Comparison of ENCODE assay signal across 8 cellular contexts in genomic region chr19:6279931-6280591, GRCh38. TPM values are rescaled to one million over a fixed set of nuclear protein-coding genes. Genes with fewer than 3 reads are reported as not detected.
DNase-seq lines count a peak whose midpoint lies in the region; ATAC-seq and TF ChIP-seq lines count a peak whose summit lies in the region.

MLLT1 (minus strand) TSS chr19:6279975; CDS start chr19:6279784, 191 bp downstream.

- no peaks in the 10 kb centered on the region for H3K27me3 Mint-ChIP-seq in activated naive CD4-positive, alpha-beta T cell treated with anti-CD3 and anti-CD28 coated beads, Interleukin-2, amount 50 U/mL, for 24 hours

- DNase-seq in GM06990 (ENCODE audit: extremely low read depth, insufficient read length) (peak; percentile 99), HFF-Myc (ENCODE audit: extremely low read depth, low read depth) (peak; percentile 81), NCI-H1048 (lab: John Stamatoyannopoulos, UW) (peak; percentile 87), glomerular endothelial cell (ENCODE audit: extremely low read depth, low read depth, low spot score) (no peak), omental fat pad (ENCODE audit: low spot score) (peak; percentile 76), testis (peak; percentile 94)

- TF ChIP-seq POLR2A in testis (IDR thresholded peaks at IDR 0.05), result no peak

- peaks cover 17% of the 10 kb centered on the region for H3K4me1 ChIP-seq in testis

- no peaks in the 10 kb centered on the region for H3K9me3 ChIP-seq in testis

- ATAC-seq in SK-N-SH treated with all-trans-retinoic acid at 6 μM for 48 hours (peak; percentile 100), omental fat pad (ENCODE audit: low FRiP score) (peak; percentile 97)

- peaks cover 42% of the 10 kb centered on the region for H3K4me1 Mint-ChIP-seq in activated naive CD4-positive, alpha-beta T cell treated with anti-CD3 and anti-CD28 coated beads, Interleukin-2, amount 50 U/mL, for 24 hours

- TF ChIP-seq CTCF in GM06990 (IDR thresholded peaks at IDR 0.05; ENCODE audit: insufficient read depth, low read length, poor library complexity, severe bottlenecking), result peak; percentile 42
- peak; percentile 49 for TF ChIP-seq CTCF in HFF-Myc (IDR thresholded peaks at IDR 0.05; ENCODE audit: low read depth, low read length, missing control alignments)
- peak in 1 of 3 donors; percentile 9 for TF ChIP-seq CTCF in omental fat pad (IDR thresholded peaks at IDR 0.05)
- TF ChIP-seq CTCF in testis (IDR thresholded peaks at IDR 0.05), result peak in 2 of 3 experiments; percentile 39 to 60

- 5 to 17% methylated on average over 13 to 52 of the region's 66 CpGs for WGBS in testis, 2 donors

- peaks cover 3% of the 10 kb centered on the region; the same call in 1 of the 2 replicates for H3K36me3 ChIP-seq in GM06990 (ENCODE audit: control insufficient read depth, insufficient read depth, low read length)
- no peaks in the 10 kb centered on the region for H3K36me3 ChIP-seq in testis (ENCODE audit: low read depth, missing control alignments)

- H3K4me3 Mint-ChIP-seq in activated naive CD4-positive, alpha-beta T cell treated with anti-CD3 and anti-CD28 coated beads, Interleukin-2, amount 50 U/mL, for 24 hours, result peak within 1 kb of the TSS; percentile 98

- no peaks in the 10 kb centered on the region for H3K9me3 Mint-ChIP-seq in activated naive CD4-positive, alpha-beta T cell treated with anti-CD3 and anti-CD28 coated beads, Interleukin-2, amount 50 U/mL, for 24 hours

- peaks cover 4% of the 10 kb centered on the region for H3K36me3 Mint-ChIP-seq in activated naive CD4-positive, alpha-beta T cell treated with anti-CD3 and anti-CD28 coated beads, Interleukin-2, amount 50 U/mL, for 24 hours

- H3K27ac Mint-ChIP-seq in activated naive CD4-positive, alpha-beta T cell treated with anti-CD3 and anti-CD28 coated beads, Interleukin-2, amount 50 U/mL, for 24 hours, result peak within 1 kb of the TSS; percentile 98

- no peaks in the 10 kb centered on the region for H3K27me3 ChIP-seq in GM06990 (replicated peaks; ENCODE audit: control insufficient read depth, insufficient read depth, low read length)
- H3K27me3 ChIP-seq in testis, result no peaks in the 10 kb centered on the region

- intact Hi-C loops in testis (cut with DNase I; ENCODE audit: low total_unique reads), result loop anchor here (5.0 kb wide), 1 partner anchor 58 kb away; no protein-coding TSS in a partner anchor

- H3K4me3 ChIP-seq in GM06990 (replicated peaks; ENCODE audit: low read depth, low read length) (peak within 1 kb of the TSS; percentile 78), HFF-Myc (replicated peaks; ENCODE audit: low read depth, low read length) (peak within 1 kb of the TSS; percentile 94), testis (peak within 1 kb of the TSS; percentile 66 to 74)

- H3K27ac ChIP-seq in testis, result peak within 1 kb of the TSS; percentile 55 to 75

TF ChIP-seq in SK-N-SH treated with all-trans-retinoic acid at 6 μM for 48 hours, 23 proteins besides CTCF, POLR2A, EP300 and RAD21:
- TF ChIP-seq SNAI2 (CRISPR knock-in tag; IDR thresholded peaks at IDR 0.05), result no peak
- TF ChIP-seq ZFP3 (CRISPR knock-in tag; IDR thresholded peaks at IDR 0.05), result no peak
- no peak for TF ChIP-seq POU6F1 (CRISPR knock-in tag; IDR thresholded peaks at IDR 0.05; ENCODE audit: borderline replicate concordance, low read depth)

RNA-seq across cellular contexts. Expression of gene MLLT1, which starts in this region (rescaled TPM):
- 23.3 and 32.2 TPM in 2 replicates for total RNA-seq in glomerular endothelial cell
- 10 to 100 TPM; 14.1 to 23.3 (median 18.1) TPM for total RNA-seq in omental fat pad
- 10 to 100 TPM; 17.3 to 22.4 TPM for total RNA-seq in testis
- polyA plus RNA-seq in testis (ENCODE audit: insufficient read depth, low read depth, low replicate concordance), result 32.0 TPM
